16 cellular contexts compared by ENCODE assay signal in genomic region chr4:22187203-22187835, GRCh38.
"Had no signal": no experiment of that assay in that cellular context is flagged by ENCODE, and none has a peak within 500 bp of the region (broad histone marks: within the 10 kb centered on the region; RNA-seq: fewer than 3 reads in every experiment).

No MANE protein-coding gene starts in this region.

- H3K27me3 ChIP-seq: ascending aorta, esophagus squamous epithelium had no signal

- H3K4me1 ChIP-seq: ascending aorta, esophagus squamous epithelium had no signal

- H3K4me3 ChIP-seq: ascending aorta, esophagus squamous epithelium had no signal

- DNase-seq: activated CD4-positive, alpha-beta T cell treated with anti-CD3 and anti-CD28 coated beads, Interleukin-2, amount 50 U/mL, for 1 hour; activated CD4-positive, CD25-positive, alpha-beta regulatory T cell treated with anti-CD3 and anti-CD28 coated beads, Interleukin-2, amount 50 U/mL, for 72 hours; activated CD8-positive, alpha-beta memory T cell treated with anti-CD3 and anti-CD28 coated beads for 24 hours; activated CD8-positive, alpha-beta memory T cell treated with anti-CD3 and anti-CD28 coated beads, Interleukin-2, amount 50 U/mL, for 48 hours; activated effector memory CD4-positive, alpha-beta T cell treated with Interleukin-2 at 50 U/mL for 16 hours; activated naive CD4-positive, alpha-beta T cell treated with anti-CD3 and anti-CD28 coated beads, Interleukin-2, amount 50 U/mL, for 16 hours; activated T-cell treated with anti-CD3 and anti-CD28 coated beads, Interleukin-2, amount 50 U/mL, for 48 hours; cerebellar nuclear complex; effector CD8-positive, alpha-beta T cell; esophagus squamous epithelium; left cardiac atrium; occipital lobe; retina; stimulated activated CD8-positive, alpha-beta memory T cell treated with anti-CD3 and anti-CD28 coated beads, Interleukin-4, amount 100 ng/mL, for 48 hours; stimulated activated naive CD4-positive, alpha-beta T cell had no signal

- H3K27ac ChIP-seq: ascending aorta, esophagus squamous epithelium had no signal

- ATAC-seq: left cardiac atrium had no signal

- H3K9me3 ChIP-seq: ascending aorta, esophagus squamous epithelium had no signal

- H3K36me3 ChIP-seq: ascending aorta, esophagus squamous epithelium had no signal
